ENCODE assay signal across 8 cellular contexts in genomic region chr1:156119503-156120209, GRCh38. TPM values are rescaled to one million over a fixed set of nuclear protein-coding genes. Genes with fewer than 3 reads are reported as not detected.
DNase-seq lines count a peak whose midpoint lies in the region; ATAC-seq and TF ChIP-seq lines count a peak whose summit lies in the region.

No MANE protein-coding gene starts in this region.

- H3K27ac ChIP-seq in Peyer's patch (peak overlapping the region; percentile 26 to 97 (median 80)), cingulate gyrus (ENCODE audit: low read depth, low read length) (peak overlapping the region; percentile 39), muscle layer of duodenum (ENCODE audit: low read length) (peak overlapping the region; percentile 67)

- H3K27me3 ChIP-seq in GM06990 (replicated peaks; ENCODE audit: control insufficient read depth, insufficient read depth, low read length) (no peaks in the 10 kb centered on the region), Peyer's patch (no peaks in the 10 kb centered on the region), muscle layer of duodenum (ENCODE audit: low read depth, low read length) (no peaks in the 10 kb centered on the region)

- TF ChIP-seq POLR2A in Peyer's patch (IDR thresholded peaks at IDR 0.05) = no peak

- TF ChIP-seq CTCF in GM06990 (IDR thresholded peaks at IDR 0.05; ENCODE audit: insufficient read depth, low read length, poor library complexity, severe bottlenecking) (no peak), Peyer's patch (IDR thresholded peaks at IDR 0.05) (peak in 2 of 6 experiments; percentile 1 to 6)

- H3K4me3 ChIP-seq in GM06990 (replicated peaks; ENCODE audit: low read depth, low read length) = no peak overlapping the region; the same call in 1 of the 2 replicates
- H3K4me3 ChIP-seq in Peyer's patch = peak overlapping the region in 1 of 4 donors; percentile 74
- peak overlapping the region; percentile 55 to 92 for H3K4me3 ChIP-seq in muscle layer of duodenum (ENCODE audit: low read depth in 1 of 2, low read length in 2 of 2)

- peak; percentile 44 for DNase-seq in GM06990 (ENCODE audit: extremely low read depth, insufficient read length)
- DNase-seq in Peyer's patch = peak in 2 of 3 donors; percentile 75 to 77
- DNase-seq in NCI-H1694 (lab: John Stamatoyannopoulos, UW) = no peak
- DNase-seq in stimulated activated CD4-positive, alpha-beta T cell treated with anti-CD3 and anti-CD28 coated beads, Interleukin-4, amount 100 ng/mL, for 4 hours = no peak
- no peak for DNase-seq in activated CD4-positive, alpha-beta T cell treated with anti-CD3 and anti-CD28 coated beads, Interleukin-2, amount 50 U/mL, for 1 hour

- no peaks in the 10 kb centered on the region for H3K9me3 ChIP-seq in Peyer's patch
- no peaks in the 10 kb centered on the region for H3K9me3 ChIP-seq in muscle layer of duodenum (ENCODE audit: control insufficient read depth in 1 of 2, low read length in 2 of 2)

- H3K36me3 ChIP-seq in GM06990 (ENCODE audit: control insufficient read depth, insufficient read depth, low read length) = no peaks in the 10 kb centered on the region; the same call in none of the 2 replicates
- H3K36me3 ChIP-seq in Peyer's patch = no peaks in the 10 kb centered on the region
- peaks cover 5 to 35% of the 10 kb centered on the region in 2 donors for H3K36me3 ChIP-seq in muscle layer of duodenum (ENCODE audit: control insufficient read depth in 1 of 2, insufficient read depth in 2 of 2, low read length in 2 of 2)

- H3K4me1 ChIP-seq in Peyer's patch (peaks cover 13 to 73% (median 21%) of the 10 kb centered on the region in 4 donors), muscle layer of duodenum (ENCODE audit: control insufficient read depth in 1 of 2, insufficient read depth in 2 of 2, low read length in 2 of 2) (peaks cover 38 to 60% of the 10 kb centered on the region in 2 donors)

- no peak for ATAC-seq in HG02981 (IDR thresholded peaks at IDR 0.05; ENCODE audit: unreplicated experiment)

RNA-seq across cellular contexts. Expression of gene LMNA, which starts 5.1 kb away (rescaled TPM):
- total RNA-seq in Peyer's patch = 100 to 1,000 TPM; 201 to 295 (median 211) TPM

RNA-seq across cellular contexts. Expression of gene SEMA4A, which starts 33.7 kb away (rescaled TPM):
- 10 to 100 TPM in 1 of 4 donors, 1 to 10 TPM in 3; 1.5 to 19.0 (median 3.2) TPM for total RNA-seq in Peyer's patch

RNA-seq across cellular contexts. Expression of gene MEX3A, which starts 37.4 kb away (rescaled TPM):
- 1 to 10 TPM in 1 of 4 donors, under 1 TPM in 1, not detected in 2; 0.80 to 2.1 TPM for total RNA-seq in Peyer's patch

RNA-seq across cellular contexts. Expression of gene RAB25, which starts 58.7 kb away (rescaled TPM):
- total RNA-seq in Peyer's patch = 100 to 1,000 TPM in 3 of 4 donors, 10 to 100 TPM in 1; 96.6 to 188 (median 146) TPM

Comparison
In these comparisons a context has a peak if more than half of its experiments do, and no peak if none do; other contexts are left out.
1. DNase-seq: peak in GM06990 (single experiment) and Peyer's patch (2 of 3); none in NCI-H1694 (single experiment), stimulated activated CD4-positive, alpha-beta T cell treated with anti-CD3 and anti-CD28 coated beads, Interleukin-4, amount 100 ng/mL, for 4 hours (0 of 2) and activated CD4-positive, alpha-beta T cell treated with anti-CD3 and anti-CD28 coated beads, Interleukin-2, amount 50 U/mL, for 1 hour (single experiment).
2. Peak in every context shown above with its lines, with median percentiles within 50 percentile points of each other: H3K27ac ChIP-seq.